ENCODE assay signal across 1 cellular context in genomic region chr9:92754091-92754740, GRCh38.
TF ChIP-seq lines count a peak whose summit lies in the region.

No MANE protein-coding gene starts in this region.

TF ChIP-seq in GM12878, 131 proteins besides CTCF, POLR2A, EP300 and RAD21:
- TF ChIP-seq CHD4 (IDR thresholded peaks at IDR 0.05) = no peak
- no peak for TF ChIP-seq PBX3 (IDR thresholded peaks at IDR 0.05; ENCODE audit: insufficient replicate concordance, low read depth, low read length)
- TF ChIP-seq SPI1 (IDR thresholded peaks at IDR 0.05; ENCODE audit: borderline replicate concordance, insufficient read depth, low read depth, low read length) = no peak
